Comparison of ENCODE assay signal across 3 cellular contexts in genomic region chr3:107516475-107516874, GRCh38.
"Had no signal": no experiment of that assay in that cellular context is flagged by ENCODE, and none has a peak within 500 bp of the region (broad histone marks: within the 10 kb centered on the region; RNA-seq: fewer than 3 reads in every experiment).

No MANE protein-coding gene starts in this region.

- ATAC-seq: GM12878 had no signal

- H3K4me3 ChIP-seq: GM12878 had no signal

- DNase-seq: GDM1, GF-D8 had no signal
